ENCODE assay signal across 1 cellular context in genomic region chr4:122831515-122832196, GRCh38.
TF ChIP-seq lines count a peak whose summit lies in the region.

No MANE protein-coding gene starts in this region.

TF ChIP-seq in HEK293, 187 proteins besides CTCF, POLR2A, EP300 and RAD21 (continued from another document and continues in another):
- TF ChIP-seq TSHZ1 (tag by site-specific recombination; IDR thresholded peaks at IDR 0.05; ENCODE audit: borderline replicate concordance): no peak
- TF ChIP-seq ZNF692 (tag by site-specific recombination; IDR thresholded peaks at IDR 0.05): no peak
- TF ChIP-seq GFI1B (tag by site-specific recombination; IDR thresholded peaks at IDR 0.05): no peak
- TF ChIP-seq ZNF114 (tag by site-specific recombination; IDR thresholded peaks at IDR 0.05): no peak
- TF ChIP-seq ZNF488 (tag by site-specific recombination; IDR thresholded peaks at IDR 0.05): no peak
- TF ChIP-seq ZNF785 (tag by site-specific recombination; IDR thresholded peaks at IDR 0.05): no peak
- TF ChIP-seq ZNF280C (tag by site-specific recombination; IDR thresholded peaks at IDR 0.05): no peak
- no peak for TF ChIP-seq ZNF132 (tag by site-specific recombination; IDR thresholded peaks at IDR 0.05; ENCODE audit: borderline replicate concordance)
- peak; percentile 87 for TF ChIP-seq ZNF366 (tag by site-specific recombination; conservative IDR thresholded peaks at IDR 0.05)
- no peak for TF ChIP-seq BCL11A (tag by site-specific recombination; IDR thresholded peaks at IDR 0.05; ENCODE audit: low read depth)
- TF ChIP-seq ZBTB7A (tag by site-specific recombination; IDR thresholded peaks at IDR 0.05; ENCODE audit: low read depth): no peak
- no peak for TF ChIP-seq ZNF76 (tag by site-specific recombination; IDR thresholded peaks at IDR 0.05; ENCODE audit: borderline replicate concordance, low read depth)
- no peak for TF ChIP-seq ZNF148 (tag by site-specific recombination; IDR thresholded peaks at IDR 0.05; ENCODE audit: borderline replicate concordance)
- no peak for TF ChIP-seq ZNF530 (tag by site-specific recombination; IDR thresholded peaks at IDR 0.05; ENCODE audit: low read depth)
- TF ChIP-seq ZNF629 (tag by site-specific recombination; IDR thresholded peaks at IDR 0.05): peak; percentile 60
- no peak for TF ChIP-seq ZNF560 (tag by site-specific recombination; IDR thresholded peaks at IDR 0.05; ENCODE audit: borderline replicate concordance)
- TF ChIP-seq ZNF639 (tag by site-specific recombination; IDR thresholded peaks at IDR 0.05): no peak
- TF ChIP-seq ZNF350 (tag by site-specific recombination; IDR thresholded peaks at IDR 0.05): no peak
- TF ChIP-seq ATF2 (tag by site-specific recombination; IDR thresholded peaks at IDR 0.05; ENCODE audit: low read depth): peak; percentile 53; the same call in 1 of the 2 replicates
- TF ChIP-seq ZNF501 (tag by site-specific recombination; IDR thresholded peaks at IDR 0.05): no peak
- no peak for TF ChIP-seq IKZF3 (tag by site-specific recombination; IDR thresholded peaks at IDR 0.05)
- no peak for TF ChIP-seq BCL6B (tag by site-specific recombination; IDR thresholded peaks at IDR 0.05)
- no peak for TF ChIP-seq ZNF174 (tag by site-specific recombination; IDR thresholded peaks at IDR 0.05)
- TF ChIP-seq FEZF1 (tag by site-specific recombination; IDR thresholded peaks at IDR 0.05): peak; percentile 62; the same call in 1 of the 2 replicates
- TF ChIP-seq ZNF274 (IDR thresholded peaks at IDR 0.05; ENCODE audit: low read length): no peak
- no peak for TF ChIP-seq ZNF274 (tag by site-specific recombination; IDR thresholded peaks at IDR 0.05; ENCODE audit: borderline replicate concordance)
- TF ChIP-seq KLF16 (tag by site-specific recombination; IDR thresholded peaks at IDR 0.05): no peak
- TF ChIP-seq SCRT2 (tag by site-specific recombination; IDR thresholded peaks at IDR 0.05): no peak
- no peak for TF ChIP-seq YY2 (tag by site-specific recombination; IDR thresholded peaks at IDR 0.05)
- TF ChIP-seq ELK4 (IDR thresholded peaks at IDR 0.05; ENCODE audit: borderline replicate concordance, low read depth, low read length): no peak
- no peak for TF ChIP-seq ZBTB1 (tag by site-specific recombination; IDR thresholded peaks at IDR 0.05)
- TF ChIP-seq ZNF302 (tag by site-specific recombination; IDR thresholded peaks at IDR 0.05; ENCODE audit: low read depth): no peak
- no peak for TF ChIP-seq ZNF138 (tag by site-specific recombination; IDR thresholded peaks at IDR 0.05; ENCODE audit: borderline replicate concordance)
- no peak for TF ChIP-seq KLF7 (tag by site-specific recombination; IDR thresholded peaks at IDR 0.05; ENCODE audit: borderline replicate concordance)
- no peak for TF ChIP-seq GLIS2 (tag by site-specific recombination; IDR thresholded peaks at IDR 0.05)
- TF ChIP-seq ZNF701 (tag by site-specific recombination; IDR thresholded peaks at IDR 0.05): no peak
- TF ChIP-seq ZNF776 (tag by site-specific recombination; IDR thresholded peaks at IDR 0.05; ENCODE audit: borderline replicate concordance): no peak
- TF ChIP-seq ZNF610 (tag by site-specific recombination; IDR thresholded peaks at IDR 0.05; ENCODE audit: borderline replicate concordance): no peak
- TF ChIP-seq ZNF394 (tag by site-specific recombination; IDR thresholded peaks at IDR 0.05; ENCODE audit: borderline replicate concordance): no peak
- no peak for TF ChIP-seq ZNF658 (tag by site-specific recombination; IDR thresholded peaks at IDR 0.05)
- TF ChIP-seq ZNF585B (tag by site-specific recombination; IDR thresholded peaks at IDR 0.05): no peak
- peak; percentile 31; the same call in 1 of the 2 replicates for TF ChIP-seq ZNF398 (tag by site-specific recombination; IDR thresholded peaks at IDR 0.05)
- TF ChIP-seq ZNF645 (tag by site-specific recombination; IDR thresholded peaks at IDR 0.05): no peak
- no peak for TF ChIP-seq ZNF311 (tag by site-specific recombination; IDR thresholded peaks at IDR 0.05; ENCODE audit: borderline replicate concordance)
- no peak for TF ChIP-seq MEIS1 (CRISPR knock-in tag; IDR thresholded peaks at IDR 0.05; ENCODE audit: borderline replicate concordance)
